8 cellular contexts compared by ENCODE assay signal in the genomic region with DNA sequence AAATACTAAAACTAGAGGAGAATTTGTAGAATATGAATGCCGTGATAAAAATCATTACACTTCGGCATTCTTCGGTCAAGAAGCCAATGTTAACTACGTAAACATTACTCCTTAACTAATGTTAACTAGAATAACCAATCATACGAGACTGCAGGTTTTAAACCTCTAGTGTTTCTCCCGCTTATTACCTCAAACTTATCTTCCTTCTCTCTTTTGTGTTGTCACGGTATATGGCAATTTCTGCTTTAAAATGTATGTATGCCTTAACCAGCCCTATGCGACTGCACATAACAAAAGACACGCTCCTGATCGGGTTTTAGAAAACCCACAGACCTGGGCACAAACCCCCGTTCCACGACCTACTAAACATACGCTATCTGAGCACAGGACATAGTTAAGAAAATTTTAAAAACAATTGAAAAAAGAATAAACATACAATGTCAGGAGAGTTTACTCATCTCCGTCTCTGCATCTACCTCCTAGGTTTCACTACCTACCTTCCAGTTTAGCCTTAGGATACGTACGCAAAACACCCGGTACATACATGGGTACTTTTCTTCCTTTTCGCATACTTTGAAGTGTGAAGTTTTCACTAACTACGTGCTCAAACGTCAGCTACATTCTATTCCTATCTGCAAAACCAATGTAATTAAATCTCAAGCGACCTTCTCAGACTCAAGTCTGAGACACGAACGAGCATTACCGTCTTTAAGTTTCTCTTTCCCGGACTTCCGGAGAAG. TPM values are rescaled to one million over a fixed set of nuclear protein-coding genes. Genes with fewer than 3 reads are reported as not detected.
DNase-seq lines count a peak whose midpoint lies in the region; ATAC-seq and TF ChIP-seq lines count a peak whose summit lies in the region.

No MANE protein-coding gene starts in this region.

- peaks cover 22% of the 10 kb centered on the region for H3K36me3 ChIP-seq in left ventricle myocardium inferior

- no peaks in the 10 kb centered on the region for H3K27me3 ChIP-seq in left ventricle myocardium inferior (ENCODE audit: low read depth)

- intact Hi-C loops in left ventricle myocardium inferior (cut with micrococcal nuclease): loop anchor here (10.0 kb wide), 1 partner anchor 276 kb away; no protein-coding TSS in a partner anchor
- intact Hi-C loops in Right ventricle myocardium superior (cut with DNase I): loop anchor here (5.0 kb wide), 1 partner anchor 194 kb away; no protein-coding TSS in a partner anchor

- H3K4me1 ChIP-seq in left ventricle myocardium inferior: peaks cover 65% of the 10 kb centered on the region

- H3K9me3 ChIP-seq in left ventricle myocardium inferior (replicated peaks): no peaks in the 10 kb centered on the region

- H3K27ac ChIP-seq in left ventricle myocardium inferior (replicated peaks): peak overlapping the region; percentile 98

- H3K4me3 ChIP-seq in left ventricle myocardium inferior (peak overlapping the region; percentile 88), cardiac fibroblast (replicated peaks in 1 of 2; ENCODE audit: low read depth in 2 of 2, low read length in 2 of 2) (peak overlapping the region; percentile 92 to 98)

- TF ChIP-seq CTCF in left ventricle myocardium inferior (IDR thresholded peaks at IDR 0.05; ENCODE audit: borderline replicate concordance) (no peak), cardiac fibroblast (IDR thresholded peaks at IDR 0.05; ENCODE audit: low read depth, low read length) (no peak), omental fat pad (IDR thresholded peaks at IDR 0.05) (no peak)

- ATAC-seq in Right ventricle myocardium superior (ENCODE audit: poor library complexity): no peak
- no peak for ATAC-seq in omental fat pad (ENCODE audit: low FRiP score)

- no peak for DNase-seq in left ventricle myocardium inferior
- no peak for DNase-seq in Right ventricle myocardium superior
- peak; percentile 54 for DNase-seq in NCI-H748 treated with DMSO at 0.1 percent for 48 hours (lab: John Stamatoyannopoulos, UW)
- DNase-seq in cardiac fibroblast (ENCODE audit: low read depth in 2 of 2): no peak
- peak; percentile 57 for DNase-seq in midbrain (lab: John Stamatoyannopoulos, UW)
- no peak for DNase-seq in omental fat pad (ENCODE audit: low spot score)
- no peak for DNase-seq in occipital lobe (lab: John Stamatoyannopoulos, UW)
- no peak for DNase-seq in NCI-H2171 treated with DMSO at 0.1 percent for 48 hours (lab: John Stamatoyannopoulos, UW)

RNA-seq across cellular contexts. Expression of a gene that starts 1.1 kb away (rescaled TPM):
- total RNA-seq in left ventricle myocardium inferior: 93.3 TPM
- 102 TPM for total RNA-seq in Right ventricle myocardium superior
- total RNA-seq in omental fat pad: 100 to 1,000 TPM; 146 to 273 (median 236) TPM
- 67.1 TPM for total RNA-seq in occipital lobe

RNA-seq across cellular contexts. Expression of a gene that starts 59.3 kb away (rescaled TPM):
- 3.9 TPM for total RNA-seq in left ventricle myocardium inferior
- 5.5 TPM for total RNA-seq in Right ventricle myocardium superior
- 1 to 10 TPM; 2.3 to 7.4 (median 4.1) TPM for total RNA-seq in omental fat pad
- total RNA-seq in occipital lobe: 41.5 TPM

RNA-seq across cellular contexts. Expression of a gene that starts 59.3 kb away (rescaled TPM):
- 3.5 TPM for total RNA-seq in left ventricle myocardium inferior
- 4.1 TPM for total RNA-seq in Right ventricle myocardium superior
- 10 to 100 TPM; 10.2 to 16.2 (median 10.7) TPM for total RNA-seq in omental fat pad
- total RNA-seq in occipital lobe: 3.1 TPM

Comparison
In these comparisons a context has a peak if more than half of its experiments do, and no peak if none do; other contexts are left out.
1. DNase-seq: peak in NCI-H748 treated with DMSO at 0.1 percent for 48 hours (single experiment) and midbrain (single experiment); none in left ventricle myocardium inferior (single experiment), Right ventricle myocardium superior (single experiment), cardiac fibroblast (0 of 2), omental fat pad (single experiment), occipital lobe (single experiment) and NCI-H2171 treated with DMSO at 0.1 percent for 48 hours (single experiment).